ENCODE assay signal across 26 cellular contexts in genomic region chr17:70373369-70373768, GRCh38.
"Had no signal": no experiment of that assay in that cellular context is flagged by ENCODE, and none has a peak within 500 bp of the region (broad histone marks: within the 10 kb centered on the region; RNA-seq: fewer than 3 reads in every experiment).

No MANE protein-coding gene starts in this region.

- DNase-seq: dermis blood vessel endothelial cell; dorsolateral prefrontal cortex; effector CD4-positive, alpha-beta T cell; effector memory CD4-positive, alpha-beta T cell; erythroblast; esophagus squamous epithelium; foreskin fibroblast; foreskin melanocyte; gastrocnemius medialis; glutamatergic neuron; head of caudate nucleus; heart right ventricle; hippocampal formation; left cardiac atrium; left lung; left ventricle myocardium superior; lower lobe of right lung; mesenchymal stem cell; mucosa of descending colon; naive B cell had no signal

- H3K27ac ChIP-seq: coronary artery, dorsolateral prefrontal cortex, epithelial cell of prostate, esophagus squamous epithelium, gastrocnemius medialis, heart right ventricle, left lung, lower lobe of right lung had no signal

- H3K27me3 ChIP-seq: dorsolateral prefrontal cortex, esophagus squamous epithelium, gastrocnemius medialis, heart right ventricle, left lung had no signal

- ATAC-seq: esophagus mucosa, gastrocnemius medialis, heart right ventricle, left cardiac atrium, left lung, left ventricle myocardium superior, lower lobe of right lung, mucosa of descending colon had no signal

- H3K4me3 ChIP-seq: coronary artery, dorsolateral prefrontal cortex, esophagus squamous epithelium, gastrocnemius medialis, heart right ventricle, left lung, lower lobe of right lung, mucosa of descending colon had no signal

- FAIRE-seq: colon, islet of Langerhans, keratinocyte had no signal

- H3K9me3 ChIP-seq: esophagus squamous epithelium, gastrocnemius medialis, left lung, lower lobe of right lung, mucosa of descending colon had no signal

- H3K36me3 ChIP-seq: esophagus squamous epithelium, gastrocnemius medialis, heart right ventricle, left lung, lower lobe of right lung had no signal

- H3K4me1 ChIP-seq: esophagus squamous epithelium had no signal
